Comparison of ENCODE assay signal across 30 cellular contexts in genomic region chr12:12445165-12445881, GRCh38.
DNase-seq lines count a peak whose midpoint lies in the region; TF ChIP-seq lines count a peak whose summit lies in the region.
"Had no signal": no experiment of that assay in that cellular context is flagged by ENCODE, and none has a peak within 500 bp of the region (broad histone marks: within the 10 kb centered on the region; RNA-seq: fewer than 3 reads in every experiment).

No MANE protein-coding gene starts in this region.

- H3K9me3 Mint-ChIP-seq in MCF 10A (ENCODE audit: unreplicated experiment) (no peaks in the 10 kb centered on the region), type B pancreatic cell (peaks cover 8% of the 10 kb centered on the region)
- H3K9me3 Mint-ChIP-seq in activated CD4-positive, alpha-beta memory T cell treated with anti-CD3 and anti-CD28 coated beads for 36 hours = no peaks in the 10 kb centered on the region
- H3K9me3 Mint-ChIP-seq: natural killer cell treated with Interleukin-12 subunit alpha and Interleukin-12 subunit beta and Interleukin-15 and Interleukin-18, amount 100 ng/mL, for 72 hours; stimulated activated naive B cell treated with anti-CD40 and anti-IgM and Interleukin-4, amounts not matched to agents 10 μg/mL and 1 μg/mL and 100 μg/mL, for 72 hours had no signal

- no peak for TF ChIP-seq POLR2A in breast epithelium (IDR thresholded peaks at IDR 0.05)

- peaks cover 0 to 6% of the 10 kb centered on the region in 2 donors for H3K4me1 ChIP-seq in breast epithelium

- no peaks in the 10 kb centered on the region for H3K9me3 ChIP-seq in breast epithelium
- H3K9me3 ChIP-seq: BE2C, gastroesophageal sphincter, testis, uterus had no signal

- H3K4me3 ChIP-seq in breast epithelium = no peak overlapping the region
- H3K4me3 ChIP-seq: gastroesophageal sphincter, hepatocyte, testis, uterus had no signal

- H3K27ac Mint-ChIP-seq in MCF 10A (ENCODE audit: low read depth, unreplicated experiment) (peak overlapping the region; percentile 94), type B pancreatic cell (peak overlapping the region; percentile 75)
- peak overlapping the region; percentile 29 for H3K27ac Mint-ChIP-seq in activated CD4-positive, alpha-beta memory T cell treated with anti-CD3 and anti-CD28 coated beads for 36 hours
- H3K27ac Mint-ChIP-seq: stimulated activated naive B cell treated with anti-CD40 and anti-IgM and Interleukin-4, amounts not matched to agents 10 μg/mL and 1 μg/mL and 100 μg/mL, for 72 hours had no signal

- POLR2A ChIA-PET in MCF 10A (lab: Yijun Ruan, JAX) = interaction anchor here (0.5 to 2.2 kb wide), 12 partner anchors 12 to 720 kb away, joined by 3 to 6 read pairs (median 4); partner anchors contain the start of genes BORCS5 and DUSP16
- POLR2A ChIA-PET in activated CD4-positive, alpha-beta memory T cell treated with anti-CD3 and anti-CD28 coated beads for 36 hours (lab: Charles Lee) = interaction anchor here (1.0 to 1.1 kb wide), 2 partner anchors 12 to 60 kb away, joined by 3 to 4 read pairs; no protein-coding TSS in a partner anchor

- no TSS peak for BruUV-seq in MCF 10A (replicated peaks; lab: Mats Ljungman, UMichigan)

- H3K27ac ChIP-seq in breast epithelium = peak overlapping the region in 1 of 2 donors; percentile 84
- H3K27ac ChIP-seq: KMS-11, testis had no signal

- H3K4me3 Mint-ChIP-seq in MCF 10A (ENCODE audit: unreplicated experiment) (no peak overlapping the region), type B pancreatic cell (no peak overlapping the region)
- H3K4me3 Mint-ChIP-seq in activated CD4-positive, alpha-beta memory T cell treated with anti-CD3 and anti-CD28 coated beads for 36 hours = no peak overlapping the region
- H3K4me3 Mint-ChIP-seq: activated CD4-positive, alpha-beta T cell treated with anti-CD3 and anti-CD28 coated beads for 36 hours; natural killer cell treated with Interleukin-12 subunit alpha and Interleukin-12 subunit beta and Interleukin-15 and Interleukin-18, amount 100 ng/mL, for 72 hours; stimulated activated naive B cell treated with anti-CD40 and anti-IgM and Interleukin-4, amounts not matched to agents 10 μg/mL and 1 μg/mL and 100 μg/mL, for 72 hours had no signal

- H3K27me3 Mint-ChIP-seq in MCF 10A (ENCODE audit: insufficient read depth, unreplicated experiment) = no peaks in the 10 kb centered on the region
- H3K27me3 Mint-ChIP-seq in activated CD4-positive, alpha-beta memory T cell treated with anti-CD3 and anti-CD28 coated beads for 36 hours = no peaks in the 10 kb centered on the region
- no peaks in the 10 kb centered on the region for H3K27me3 Mint-ChIP-seq in type B pancreatic cell
- H3K27me3 Mint-ChIP-seq: activated CD4-positive, alpha-beta T cell treated with anti-CD3 and anti-CD28 coated beads for 36 hours; natural killer cell treated with Interleukin-12 subunit alpha and Interleukin-12 subunit beta and Interleukin-15 and Interleukin-18, amount 100 ng/mL, for 72 hours; stimulated activated naive B cell treated with anti-CD40 and anti-IgM and Interleukin-4, amounts not matched to agents 10 μg/mL and 1 μg/mL and 100 μg/mL, for 72 hours had no signal

- no peaks in the 10 kb centered on the region for H3K36me3 ChIP-seq in breast epithelium
- H3K36me3 ChIP-seq: BE2C, gastroesophageal sphincter, uterus had no signal

- intact Hi-C loops in MCF 10A (cut with micrococcal nuclease) = no loop called here
- intact Hi-C loops in breast epithelium (cut with DNase I; ENCODE audit: low total_unique reads) = no loop called here
- intact Hi-C loops in activated CD4-positive, alpha-beta memory T cell treated with anti-CD3 and anti-CD28 coated beads for 36 hours (cut with micrococcal nuclease) = no loop called here

- H3K36me3 Mint-ChIP-seq in MCF 10A (ENCODE audit: insufficient read depth, unreplicated experiment) (peaks cover 6% of the 10 kb centered on the region), type B pancreatic cell (peaks cover 4% of the 10 kb centered on the region)
- peaks cover 30% of the 10 kb centered on the region for H3K36me3 Mint-ChIP-seq in activated CD4-positive, alpha-beta memory T cell treated with anti-CD3 and anti-CD28 coated beads for 36 hours
- H3K36me3 Mint-ChIP-seq: natural killer cell treated with Interleukin-12 subunit alpha and Interleukin-12 subunit beta and Interleukin-15 and Interleukin-18, amount 100 ng/mL, for 72 hours had no signal

- H3K4me1 Mint-ChIP-seq in MCF 10A (ENCODE audit: insufficient read depth, unreplicated experiment) (peaks cover 26% of the 10 kb centered on the region), type B pancreatic cell (ENCODE audit: unreplicated experiment) (peaks cover 5% of the 10 kb centered on the region)
- peaks cover 69% of the 10 kb centered on the region for H3K4me1 Mint-ChIP-seq in activated CD4-positive, alpha-beta memory T cell treated with anti-CD3 and anti-CD28 coated beads for 36 hours (ENCODE audit: low read depth)

- CTCF ChIA-PET in MCF 10A (lab: Yijun Ruan, JAX) = interaction anchor here (0.7 to 0.8 kb wide), 2 partner anchors 89 to 118 kb away, joined by 3 read pairs; partner anchors contain the start of genes BORCS5 and DUSP16
- CTCF ChIA-PET in activated CD4-positive, alpha-beta memory T cell treated with anti-CD3 and anti-CD28 coated beads for 36 hours (lab: Charles Lee) = interaction anchor here (0.7 to 4.2 kb wide), 3 partner anchors 11 to 60 kb away, joined by 3 to 23 read pairs (median 3); no protein-coding TSS in a partner anchor

- TF ChIP-seq CTCF in MCF 10A (IDR thresholded peaks at IDR 0.05; ENCODE audit: unreplicated experiment) = no peak
- no peak for TF ChIP-seq CTCF in breast epithelium (IDR thresholded peaks at IDR 0.05)
- no peak for TF ChIP-seq CTCF in type B pancreatic cell (conservative IDR thresholded peaks at IDR 0.05)

- H3K27me3 ChIP-seq in breast epithelium = no peaks in the 10 kb centered on the region
- H3K27me3 ChIP-seq: BE2C, gastroesophageal sphincter, hepatocyte, testis, uterus had no signal

- DNase-seq in MCF 10A (ENCODE audit: unreplicated experiment) (no peak), breast epithelium (ENCODE audit: low spot score in 2 of 2) (no peak), glomerular visceral epithelial cell (ENCODE audit: extremely low spot score) (peak; percentile 19), type B pancreatic cell (ENCODE audit: extremely low spot score, unreplicated experiment) (no peak), NCI-H524 (lab: John Stamatoyannopoulos, UW) (no peak)
- no peak for DNase-seq in activated CD4-positive, alpha-beta memory T cell treated with anti-CD3 and anti-CD28 coated beads for 36 hours
- DNase-seq in activated effector memory CD4-positive, alpha-beta T cell treated with anti-CD3 and anti-CD28 coated beads, Interleukin-2, amount 50 U/mL, for 16 hours = no peak
- no peak for DNase-seq in stimulated activated CD4-positive, alpha-beta T cell treated with anti-CD3 and anti-CD28 coated beads, Interleukin-4, amount 100 ng/mL, for 4 hours
- DNase-seq: ACHN; activated CD4-positive, alpha-beta T cell treated with anti-CD3 and anti-CD28 coated beads for 36 hours; activated naive CD4-positive, alpha-beta T cell treated with Interleukin-2 at 50 U/mL for 16 hours; amygdala; BE2C; COR-L47; DMS53; H7; left cardiac atrium; NCI-H1417; NCI-H2029 treated with DMSO at 0.1 percent for 48 hours; NCI-H526; occipital lobe; SHP77 treated with DMSO at 0.1 percent for 48 hours; stimulated activated naive B cell treated with anti-CD40 and anti-IgM and Interleukin-4, amounts not matched to agents 10 μg/mL and 1 μg/mL and 100 μg/mL, for 72 hours; T-helper 9 cell; testis; uterus had no signal

Comparison
In these comparisons a context has a peak if more than half of its experiments do, and no peak if none do; other contexts are left out.
1. H3K27ac Mint-ChIP-seq: peak in every context shown above with its lines; median percentile 94 in MCF 10A; 75 in type B pancreatic cell; 29 in activated CD4-positive, alpha-beta memory T cell treated with anti-CD3 and anti-CD28 coated beads for 36 hours.